8 cellular contexts compared by ENCODE assay signal in genomic region chr17:78974635-78975591, GRCh38. TPM values are rescaled to one million over a fixed set of nuclear protein-coding genes. Genes with fewer than 3 reads are reported as not detected.
A peak's percentile ranks its signal among the peaks of the same experiment; 100 is the strongest.
DNase-seq lines count a peak whose midpoint lies in the region; ATAC-seq, FAIRE-seq and TF ChIP-seq lines count a peak whose summit lies in the region.

No MANE protein-coding gene starts in this region.

- H3K4me1 Mint-ChIP-seq in Caco-2 (ENCODE audit: low read depth, unreplicated experiment) = peaks cover 24% of the 10 kb centered on the region

- TF ChIP-seq POLR2A in lower leg skin (IDR thresholded peaks at IDR 0.05) = no peak

- no peak overlapping the region for H3K27ac Mint-ChIP-seq in Caco-2 (ENCODE audit: unreplicated experiment)

- H3K9me3 ChIP-seq in Caco-2 = no peaks in the 10 kb centered on the region
- no peaks in the 10 kb centered on the region for H3K9me3 ChIP-seq in effector memory CD4-positive, alpha-beta T cell (ENCODE audit: control insufficient read depth, low read length)

- H3K27me3 Mint-ChIP-seq in Caco-2 (ENCODE audit: insufficient read depth, unreplicated experiment) = no peaks in the 10 kb centered on the region

- H3K27ac ChIP-seq in effector memory CD4-positive, alpha-beta T cell (ENCODE audit: insufficient read depth, low read length, poor library complexity, severe bottlenecking) = no peak overlapping the region

- 47 to 50% methylated on average over 29 to 30 of the region's 30 CpGs for WGBS in lower leg skin, 2 donors

- POLR2A ChIA-PET in Caco-2 (lab: Charles Lee) = no interaction called here

- BruUV-seq in Caco-2 (replicated peaks; lab: Mats Ljungman, UMichigan) = no TSS peak

- H3K4me3 ChIP-seq in Caco-2 (ENCODE audit: low read depth, low read length) (no peak overlapping the region), lower leg skin (ENCODE audit: low read depth, poor library complexity, severe bottlenecking) (no peak overlapping the region)
- no peak overlapping the region for H3K4me3 ChIP-seq in effector memory CD4-positive, alpha-beta T cell (ENCODE audit: insufficient read depth, low read depth, low read length, poor library complexity, severe bottlenecking)

- no peak for ATAC-seq in GM18498 (IDR thresholded peaks at IDR 0.05; ENCODE audit: unreplicated experiment)
- no peak for ATAC-seq in GM21737 (IDR thresholded peaks at IDR 0.05; ENCODE audit: unreplicated experiment)

- intact Hi-C loops in Caco-2 (cut with micrococcal nuclease; ENCODE audit: unreplicated experiment) (no loop called here), lower leg skin (cut with DNase I; ENCODE audit: low total_unique reads) (loop anchor here (5.0 kb wide), 1 partner anchor 108 kb away; no protein-coding TSS in a partner anchor)

- peaks cover 9% of the 10 kb centered on the region for H3K36me3 Mint-ChIP-seq in Caco-2 (ENCODE audit: insufficient read depth, unreplicated experiment)

- TF ChIP-seq CTCF in Caco-2 (IDR thresholded peaks at IDR 0.05; ENCODE audit: insufficient read depth in 1 of 2, low read depth in 1 of 2, low read length in 1 of 2, severe bottlenecking in 1 of 2, unreplicated experiment in 1 of 2) (no peak), lower leg skin (IDR thresholded peaks at IDR 0.05) (no peak)

- H3K9me3 Mint-ChIP-seq in Caco-2 (ENCODE audit: unreplicated experiment) = no peaks in the 10 kb centered on the region

- H3K27me3 ChIP-seq in Caco-2 (replicated peaks; ENCODE audit: control insufficient read depth, insufficient read depth, low read length) = no peaks in the 10 kb centered on the region
- H3K27me3 ChIP-seq in effector memory CD4-positive, alpha-beta T cell (replicated peaks; ENCODE audit: control insufficient read depth, insufficient read depth, low read length, poor library complexity, severe bottlenecking) = no peaks in the 10 kb centered on the region

- peaks cover 45% of the 10 kb centered on the region for H3K4me1 ChIP-seq in Caco-2
- peaks cover 3% of the 10 kb centered on the region for H3K4me1 ChIP-seq in effector memory CD4-positive, alpha-beta T cell (ENCODE audit: control insufficient read depth, insufficient read depth, low read length, poor library complexity, severe bottlenecking)

- FAIRE-seq in urothelium cell line (lab: Jason Lieb, UNC) = peak; percentile 76

- DNase-seq in Caco-2 = peak in 1 of 2 experiments; percentile 55
- DNase-seq in NCI-H1694 (lab: John Stamatoyannopoulos, UW) = peak; percentile 59
- peak; percentile 70 for DNase-seq in cerebellar cortex (ENCODE audit: low spot score)
- DNase-seq in lower leg skin (ENCODE audit: low spot score in 2 of 2) = peak; percentile 79 to 96
- DNase-seq in urothelium cell line (ENCODE audit: low spot score) = no peak
- no peak for DNase-seq in effector memory CD4-positive, alpha-beta T cell

- H3K4me3 Mint-ChIP-seq in Caco-2 (ENCODE audit: unreplicated experiment) = peak overlapping the region; percentile 37

- no peaks in the 10 kb centered on the region for H3K36me3 ChIP-seq in Caco-2 (ENCODE audit: control insufficient read depth, insufficient read depth, low read length)
- no peaks in the 10 kb centered on the region for H3K36me3 ChIP-seq in effector memory CD4-positive, alpha-beta T cell (ENCODE audit: control insufficient read depth, insufficient read depth, low read length)

- CTCF ChIA-PET in Caco-2 (lab: Charles Lee) = interaction anchor here (0.6 kb wide), 1 partner anchor 52 kb away, joined by 3 read pairs; no protein-coding TSS in a partner anchor

RNA-seq across cellular contexts. Expression of gene LGALS3BP, which starts 4.8 kb away (rescaled TPM):
- total RNA-seq in Caco-2 (2022) (65.4 and 68.1 TPM in 2 replicates), lower leg skin (10 to 100 TPM; 38.5 to 84.1 (median 45.7) TPM)

RNA-seq across cellular contexts. Expression of gene CANT1, which starts 34.7 kb away (rescaled TPM):
- 68.9 and 86.4 TPM in 2 replicates for total RNA-seq in Caco-2 (2022)
- total RNA-seq in lower leg skin = 10 to 100 TPM; 18.1 to 39.4 (median 28.4) TPM

RNA-seq across cellular contexts. Expression of gene C1QTNF1, which starts 49.1 kb away (rescaled TPM):
- total RNA-seq in Caco-2 (2022) (16.1 and 19.9 TPM in 2 replicates), lower leg skin (10 to 100 TPM; 24.3 to 53.1 (median 29.5) TPM)

RNA-seq across cellular contexts. Expression of gene TIMP2, which starts 49.7 kb away (rescaled TPM):
- total RNA-seq in Caco-2 (2022) (63.8 and 70.1 TPM in 2 replicates), lower leg skin (100 to 1,000 TPM in 2 of 4 donors, 10 to 100 TPM in 2; 69.7 to 203 (median 94.8) TPM)

Comparison
In these comparisons a context has a peak if more than half of its experiments do, and no peak if none do; other contexts are left out.
1. DNase-seq: peak in NCI-H1694 (single experiment), cerebellar cortex (single experiment) and lower leg skin (2 of 2); none in urothelium cell line (single experiment) and effector memory CD4-positive, alpha-beta T cell (0 of 3).